ENCODE assay signal across 1 cellular context in the genomic region with DNA sequence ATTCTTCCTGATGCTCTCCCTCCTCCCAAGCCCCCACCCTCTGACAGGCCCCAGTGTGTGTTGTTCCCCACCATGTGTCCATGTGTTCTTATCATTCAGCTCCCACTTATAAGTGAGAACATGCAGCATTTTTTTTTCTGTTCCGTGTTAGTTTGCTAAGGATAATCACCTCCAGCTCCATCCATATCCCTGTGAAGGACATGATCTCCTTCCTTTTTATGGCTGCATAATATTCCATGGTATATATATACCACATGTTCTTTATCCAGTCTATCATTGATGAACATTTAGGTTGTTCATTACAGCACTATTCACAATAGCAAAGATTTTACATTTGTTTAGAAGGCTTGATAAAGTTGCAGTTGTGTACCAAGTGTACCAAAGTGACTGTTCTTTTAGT.
TF ChIP-seq lines count a peak whose summit lies in the region.

No MANE protein-coding gene starts in this region.

TF ChIP-seq in GM23338, 12 proteins besides CTCF, POLR2A, EP300 and RAD21:
- TF ChIP-seq ZNF114 (CRISPR knock-in tag; IDR thresholded peaks at IDR 0.05) (no peak), ZNF331 (CRISPR knock-in tag; IDR thresholded peaks at IDR 0.05; ENCODE audit: low read depth) (no peak), STAT1 (IDR thresholded peaks at IDR 0.05; ENCODE audit: unreplicated experiment) (no peak), EZH2 (IDR thresholded peaks at IDR 0.05; ENCODE audit: low read depth, unreplicated experiment) (no peak), JUNB (IDR thresholded peaks at IDR 0.05; ENCODE audit: unreplicated experiment) (no peak), CREB1 (CRISPR knock-in tag; IDR thresholded peaks at IDR 0.05; ENCODE audit: low read depth) (no peak), ETS1 (IDR thresholded peaks at IDR 0.05) (no peak), POLR2AphosphoS5 (IDR thresholded peaks at IDR 0.05; ENCODE audit: low read depth) (no peak), NANOG (IDR thresholded peaks at IDR 0.05; ENCODE audit: borderline replicate concordance) (no peak), EZH2phosphoT487 (IDR thresholded peaks at IDR 0.05; ENCODE audit: unreplicated experiment) (no peak)
- TF ChIP-seq, protein P1, sequence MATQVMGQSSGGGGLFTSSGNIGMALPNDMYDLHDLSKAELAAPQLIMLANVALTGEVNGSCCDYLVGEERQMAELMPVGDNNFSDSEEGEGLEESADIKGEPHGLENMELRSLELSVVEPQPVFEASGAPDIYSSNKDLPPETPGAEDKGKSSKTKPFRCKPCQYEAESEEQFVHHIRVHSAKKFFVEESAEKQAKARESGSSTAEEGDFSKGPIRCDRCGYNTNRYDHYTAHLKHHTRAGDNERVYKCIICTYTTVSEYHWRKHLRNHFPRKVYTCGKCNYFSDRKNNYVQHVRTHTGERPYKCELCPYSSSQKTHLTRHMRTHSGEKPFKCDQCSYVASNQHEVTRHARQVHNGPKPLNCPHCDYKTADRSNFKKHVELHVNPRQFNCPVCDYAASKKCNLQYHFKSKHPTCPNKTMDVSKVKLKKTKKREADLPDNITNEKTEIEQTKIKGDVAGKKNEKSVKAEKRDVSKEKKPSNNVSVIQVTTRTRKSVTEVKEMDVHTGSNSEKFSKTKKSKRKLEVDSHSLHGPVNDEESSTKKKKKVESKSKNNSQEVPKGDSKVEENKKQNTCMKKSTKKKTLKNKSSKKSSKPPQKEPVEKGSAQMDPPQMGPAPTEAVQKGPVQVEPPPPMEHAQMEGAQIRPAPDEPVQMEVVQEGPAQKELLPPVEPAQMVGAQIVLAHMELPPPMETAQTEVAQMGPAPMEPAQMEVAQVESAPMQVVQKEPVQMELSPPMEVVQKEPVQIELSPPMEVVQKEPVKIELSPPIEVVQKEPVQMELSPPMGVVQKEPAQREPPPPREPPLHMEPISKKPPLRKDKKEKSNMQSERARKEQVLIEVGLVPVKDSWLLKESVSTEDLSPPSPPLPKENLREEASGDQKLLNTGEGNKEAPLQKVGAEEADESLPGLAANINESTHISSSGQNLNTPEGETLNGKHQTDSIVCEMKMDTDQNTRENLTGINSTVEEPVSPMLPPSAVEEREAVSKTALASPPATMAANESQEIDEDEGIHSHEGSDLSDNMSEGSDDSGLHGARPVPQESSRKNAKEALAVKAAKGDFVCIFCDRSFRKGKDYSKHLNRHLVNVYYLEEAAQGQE (IDR thresholded peaks at IDR 0.05; ENCODE audit: unreplicated experiment): no peak
- TF ChIP-seq, protein P2, sequence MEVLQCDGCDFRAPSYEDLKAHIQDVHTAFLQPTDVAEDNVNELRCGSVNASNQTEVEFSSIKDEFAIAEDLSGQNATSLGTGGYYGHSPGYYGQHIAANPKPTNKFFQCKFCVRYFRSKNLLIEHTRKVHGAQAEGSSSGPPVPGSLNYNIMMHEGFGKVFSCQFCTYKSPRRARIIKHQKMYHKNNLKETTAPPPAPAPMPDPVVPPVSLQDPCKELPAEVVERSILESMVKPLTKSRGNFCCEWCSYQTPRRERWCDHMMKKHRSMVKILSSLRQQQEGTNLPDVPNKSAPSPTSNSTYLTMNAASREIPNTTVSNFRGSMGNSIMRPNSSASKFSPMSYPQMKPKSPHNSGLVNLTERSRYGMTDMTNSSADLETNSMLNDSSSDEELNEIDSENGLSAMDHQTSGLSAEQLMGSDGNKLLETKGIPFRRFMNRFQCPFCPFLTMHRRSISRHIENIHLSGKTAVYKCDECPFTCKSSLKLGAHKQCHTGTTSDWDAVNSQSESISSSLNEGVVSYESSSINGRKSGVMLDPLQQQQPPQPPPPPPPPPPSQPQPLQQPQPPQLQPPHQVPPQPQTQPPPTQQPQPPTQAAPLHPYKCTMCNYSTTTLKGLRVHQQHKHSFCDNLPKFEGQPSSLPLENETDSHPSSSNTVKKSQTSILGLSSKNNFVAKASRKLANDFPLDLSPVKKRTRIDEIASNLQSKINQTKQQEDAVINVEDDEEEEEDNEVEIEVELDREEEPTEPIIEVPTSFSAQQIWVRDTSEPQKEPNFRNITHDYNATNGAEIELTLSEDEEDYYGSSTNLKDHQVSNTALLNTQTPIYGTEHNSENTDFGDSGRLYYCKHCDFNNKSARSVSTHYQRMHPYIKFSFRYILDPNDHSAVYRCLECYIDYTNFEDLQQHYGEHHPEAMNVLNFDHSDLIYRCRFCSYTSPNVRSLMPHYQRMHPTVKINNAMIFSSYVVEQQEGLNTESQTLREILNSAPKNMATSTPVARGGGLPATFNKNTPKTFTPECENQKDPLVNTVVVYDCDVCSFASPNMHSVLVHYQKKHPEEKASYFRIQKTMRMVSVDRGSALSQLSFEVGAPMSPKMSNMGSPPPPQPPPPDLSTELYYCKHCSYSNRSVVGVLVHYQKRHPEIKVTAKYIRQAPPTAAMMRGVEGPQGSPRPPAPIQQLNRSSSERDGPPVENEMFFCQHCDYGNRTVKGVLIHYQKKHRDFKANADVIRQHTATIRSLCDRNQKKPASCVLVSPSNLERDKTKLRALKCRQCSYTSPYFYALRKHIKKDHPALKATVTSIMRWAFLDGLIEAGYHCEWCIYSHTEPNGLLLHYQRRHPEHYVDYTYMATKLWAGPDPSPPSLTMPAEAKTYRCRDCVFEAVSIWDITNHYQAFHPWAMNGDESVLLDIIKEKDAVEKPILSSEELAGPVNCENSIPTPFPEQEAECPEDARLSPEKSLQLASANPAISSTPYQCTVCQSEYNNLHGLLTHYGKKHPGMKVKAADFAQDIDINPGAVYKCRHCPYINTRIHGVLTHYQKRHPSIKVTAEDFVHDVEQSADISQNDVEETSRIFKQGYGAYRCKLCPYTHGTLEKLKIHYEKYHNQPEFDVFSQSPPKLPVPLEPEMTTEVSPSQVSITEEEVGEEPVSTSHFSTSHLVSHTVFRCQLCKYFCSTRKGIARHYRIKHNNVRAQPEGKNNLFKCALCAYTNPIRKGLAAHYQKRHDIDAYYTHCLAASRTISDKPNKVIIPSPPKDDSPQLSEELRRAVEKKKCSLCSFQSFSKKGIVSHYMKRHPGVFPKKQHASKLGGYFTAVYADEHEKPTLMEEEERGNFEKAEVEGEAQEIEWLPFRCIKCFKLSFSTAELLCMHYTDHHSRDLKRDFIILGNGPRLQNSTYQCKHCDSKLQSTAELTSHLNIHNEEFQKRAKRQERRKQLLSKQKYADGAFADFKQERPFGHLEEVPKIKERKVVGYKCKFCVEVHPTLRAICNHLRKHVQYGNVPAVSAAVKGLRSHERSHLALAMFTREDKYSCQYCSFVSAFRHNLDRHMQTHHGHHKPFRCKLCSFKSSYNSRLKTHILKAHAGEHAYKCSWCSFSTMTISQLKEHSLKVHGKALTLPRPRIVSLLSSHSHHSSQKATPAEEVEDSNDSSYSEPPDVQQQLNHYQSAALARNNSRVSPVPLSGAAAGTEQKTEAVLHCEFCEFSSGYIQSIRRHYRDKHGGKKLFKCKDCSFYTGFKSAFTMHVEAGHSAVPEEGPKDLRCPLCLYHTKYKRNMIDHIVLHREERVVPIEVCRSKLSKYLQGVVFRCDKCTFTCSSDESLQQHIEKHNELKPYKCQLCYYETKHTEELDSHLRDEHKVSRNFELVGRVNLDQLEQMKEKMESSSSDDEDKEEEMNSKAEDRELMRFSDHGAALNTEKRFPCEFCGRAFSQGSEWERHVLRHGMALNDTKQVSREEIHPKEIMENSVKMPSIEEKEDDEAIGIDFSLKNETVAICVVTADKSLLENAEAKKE (CRISPR knock-in tag; IDR thresholded peaks at IDR 0.05): no peak
TF ChIP-seq in GM23338: peak in this region for 0.
